ENCODE assay signal across 8 cellular contexts in genomic region chr17:42563543-42563942, GRCh38. TPM values are rescaled to one million over a fixed set of nuclear protein-coding genes. Genes with fewer than 3 reads are reported as not detected.
DNase-seq lines count a peak whose midpoint lies in the region; ATAC-seq, FAIRE-seq and TF ChIP-seq lines count a peak whose summit lies in the region.

No MANE protein-coding gene starts in this region.

- 18 to 37% methylated on average over 1 of the region's 1 CpG for WGBS in heart right ventricle, 2 donors

- POLR2A ChIA-PET in activated B cell treated with CpG ODN at 0.5 μM for 24 hours (lab: Charles Lee), result interaction anchor here (1.0 to 4.7 kb wide), 6 partner anchors 9 to 31 kb away, joined by 3 to 23 read pairs (median 8); partner anchors contain the start of gene NAGLU

- H3K4me1 Mint-ChIP-seq in activated B cell treated with CpG ODN at 0.5 μM for 24 hours, result peaks cover 42% of the 10 kb centered on the region

- peaks cover 39% of the 10 kb centered on the region for H3K36me3 Mint-ChIP-seq in activated B cell treated with CpG ODN at 0.5 μM for 24 hours (ENCODE audit: low read depth)

- CTCF ChIA-PET in activated B cell treated with CpG ODN at 0.5 μM for 24 hours (lab: Charles Lee), result no interaction called here

- DNase-seq in heart right ventricle, result no peak
- DNase-seq in left cardiac atrium, result no peak
- DNase-seq in activated B cell treated with CpG ODN at 0.5 μM for 24 hours, result no peak
- DNase-seq in keratinocyte (ENCODE audit: low read depth, low spot score), result no peak
- DNase-seq in upper lobe of right lung, result no peak
- no peak for DNase-seq in T-helper 9 cell
- no peak for DNase-seq in amniotic stem cell (lab: John Stamatoyannopoulos, UW)
- no peak for DNase-seq in activated CD8-positive, alpha-beta memory T cell treated with anti-CD3 and anti-CD28 coated beads for 24 hours

- H3K27me3 ChIP-seq in heart right ventricle (no peaks in the 10 kb centered on the region), keratinocyte (ENCODE audit: control insufficient read depth, extremely low read depth, insufficient read depth, low read length) (no peaks in the 10 kb centered on the region), upper lobe of right lung (no peaks in the 10 kb centered on the region)

- peak overlapping the region in 1 of 10 donors; percentile 96 for H3K27ac ChIP-seq in heart right ventricle
- H3K27ac ChIP-seq in keratinocyte (ENCODE audit: control insufficient read depth, insufficient read depth, low read length), result peak overlapping the region; percentile 88
- no peak overlapping the region for H3K27ac ChIP-seq in upper lobe of right lung

- H3K4me1 ChIP-seq in heart right ventricle (peaks cover 11 to 58% (median 45%) of the 10 kb centered on the region in 9 donors), keratinocyte (ENCODE audit: control insufficient read depth, extremely low read depth, insufficient read depth, low read length) (peaks cover 31% of the 10 kb centered on the region), upper lobe of right lung (peaks cover 47% of the 10 kb centered on the region)

- no peaks in the 10 kb centered on the region for H4K20me1 ChIP-seq in keratinocyte (ENCODE audit: control insufficient read depth, extremely low read depth, insufficient read depth, low read length)

- H3K36me3 ChIP-seq in heart right ventricle (peaks cover 0 to 31% (median 20%) of the 10 kb centered on the region in 9 donors), keratinocyte (ENCODE audit: control insufficient read depth in 2 of 2, extremely low read depth in 1 of 2, insufficient read depth in 2 of 2, low read length in 2 of 2) (peaks cover 11 to 32% of the 10 kb centered on the region in 2 experiments), upper lobe of right lung (peaks cover 25% of the 10 kb centered on the region)

- ATAC-seq in heart right ventricle (no peak), left cardiac atrium (no peak), activated B cell treated with CpG ODN at 0.5 μM for 24 hours (ENCODE audit: low read depth) (no peak), upper lobe of right lung (no peak)

- dilution Hi-C loops in keratinocyte (cut with MboI; ENCODE audit: extremely low pct_ligation_motif_present, low sequenced_read_pairs), result no loop called here

- H3K27me3 Mint-ChIP-seq in activated B cell treated with CpG ODN at 0.5 μM for 24 hours, result no peaks in the 10 kb centered on the region

- H3K9ac ChIP-seq in keratinocyte (ENCODE audit: control insufficient read depth, extremely low read depth, insufficient read depth, low read length), result peak overlapping the region; percentile 94

- H3K79me2 ChIP-seq in keratinocyte (ENCODE audit: control insufficient read depth, insufficient read depth, low read length), result peaks cover 35% of the 10 kb centered on the region

- TF ChIP-seq CTCF in heart right ventricle (IDR thresholded peaks at IDR 0.05) (no peak), activated B cell treated with CpG ODN at 0.5 μM for 24 hours (IDR thresholded peaks at IDR 0.05) (no peak), keratinocyte (optimal IDR thresholded peaks at IDR 0.05 in 1 of 3, IDR thresholded peaks at IDR 0.05 in 1 of 3, conservative IDR thresholded peaks at IDR 0.05 in 1 of 3; ENCODE audit: extremely low read depth in 1 of 3, insufficient read depth in 2 of 3, low read length in 3 of 3) (peak in 1 of 3 experiments; percentile 15), upper lobe of right lung (IDR thresholded peaks at IDR 0.05) (no peak)

- H3K4me2 ChIP-seq in keratinocyte (ENCODE audit: control insufficient read depth, extremely low read depth, insufficient read depth, low read depth, low read length), result peak overlapping the region; percentile 83

- peak overlapping the region; percentile 93 for H3K4me3 Mint-ChIP-seq in activated B cell treated with CpG ODN at 0.5 μM for 24 hours

- no peaks in the 10 kb centered on the region for H3K9me3 ChIP-seq in heart right ventricle
- H3K9me3 ChIP-seq in keratinocyte (ENCODE audit: control insufficient read depth, low read depth, low read length), result no peaks in the 10 kb centered on the region
- H3K9me3 ChIP-seq in upper lobe of right lung, result no peaks in the 10 kb centered on the region

- H3K27ac Mint-ChIP-seq in activated B cell treated with CpG ODN at 0.5 μM for 24 hours, result peak overlapping the region; percentile 56

- H3K9me3 Mint-ChIP-seq in activated B cell treated with CpG ODN at 0.5 μM for 24 hours, result no peaks in the 10 kb centered on the region

- peak; percentile 82 for FAIRE-seq in keratinocyte (lab: Jason Lieb, UNC)

- H3K4me3 ChIP-seq in heart right ventricle (peak overlapping the region in 7 of 10 donors; percentile 66 to 97 (median 94)), keratinocyte (ENCODE audit: control insufficient read depth in 2 of 3, extremely low read depth in 1 of 3, insufficient read depth in 2 of 3, low read depth in 1 of 3, low read length in 3 of 3) (peak overlapping the region in 2 of 3 experiments; percentile 96 to 97), upper lobe of right lung (peak overlapping the region; percentile 98)

- H2AFZ ChIP-seq in keratinocyte (ENCODE audit: control insufficient read depth, low read length), result no peak overlapping the region

- no peaks in the 10 kb centered on the region for H3K9me1 ChIP-seq in keratinocyte (ENCODE audit: control insufficient read depth, extremely low read depth, insufficient read depth, low read length)

- intact Hi-C loops in heart right ventricle (cut with DNase I) (no loop called here), left cardiac atrium (cut with DNase I) (no loop called here), activated B cell treated with CpG ODN at 0.5 μM for 24 hours (cut with micrococcal nuclease) (no loop called here), upper lobe of right lung (cut with DNase I) (no loop called here)

RNA-seq across cellular contexts. Expression of gene COASY, which starts 1.6 kb away (rescaled TPM):
- total RNA-seq in heart right ventricle (10 to 100 TPM; 29.7 to 56.9 (median 32.9) TPM), left cardiac atrium (10 to 100 TPM; 37.2 to 37.5 TPM), activated B cell treated with CpG ODN at 0.5 μM for 24 hours (82.4 and 94.9 TPM in 2 replicates), upper lobe of right lung (63.3 TPM)
- polyA plus RNA-seq in heart right ventricle (10 to 100 TPM; 46.8 to 50.8 TPM), keratinocyte (25.9 to 49.8 TPM (median 26.2 TPM) in 3 replicates)
- polyA plus RNA-seq in keratinocyte (2011; ENCODE audit: low read depth), result 23.3 TPM
- polyA plus RNA-seq in keratinocyte (2011; cell fraction: cytosol; rRNA removed), result 25.9 and 41.0 TPM in 2 replicates
- 58.5 and 74.0 TPM in 2 replicates for polyA plus RNA-seq in keratinocyte (2011; cell fraction: nucleus; rRNA removed)
- 73.0 and 73.2 TPM in 2 replicates for polyA plus RNA-seq in keratinocyte (2012; ENCODE audit: low replicate concordance)
- 15.1 to 128 TPM (median 29.9 TPM) in 3 replicates for polyA minus RNA-seq in keratinocyte
- 46.0 TPM for polyA minus RNA-seq in keratinocyte (2011; cell fraction: cytosol; rRNA and poly(A)+ RNA removed)
- 17.7 and 25.6 TPM in 2 replicates for polyA minus RNA-seq in keratinocyte (2011; cell fraction: nucleus; rRNA and poly(A)+ RNA removed)

RNA-seq across cellular contexts. Expression of gene MLX, which starts 3.4 kb away (rescaled TPM):
- 10 to 100 TPM; 45.7 to 87.2 (median 56.4) TPM for total RNA-seq in heart right ventricle
- polyA plus RNA-seq in heart right ventricle, result 10 to 100 TPM; 55.8 to 61.2 TPM
- 10 to 100 TPM; 51.3 to 55.3 TPM for total RNA-seq in left cardiac atrium
- 53.4 and 59.7 TPM in 2 replicates for total RNA-seq in activated B cell treated with CpG ODN at 0.5 μM for 24 hours
- 39.2 to 45.1 TPM (median 39.5 TPM) in 3 replicates for polyA plus RNA-seq in keratinocyte
- 28.8 TPM for polyA plus RNA-seq in keratinocyte (2011; ENCODE audit: low read depth)
- 28.3 and 30.3 TPM in 2 replicates for polyA plus RNA-seq in keratinocyte (2011; cell fraction: cytosol; rRNA removed)
- 41.1 and 44.6 TPM in 2 replicates for polyA plus RNA-seq in keratinocyte (2011; cell fraction: nucleus; rRNA removed)
- 36.7 and 38.2 TPM in 2 replicates for polyA plus RNA-seq in keratinocyte (2012; ENCODE audit: low replicate concordance)
- 34.2 to 40.4 TPM (median 35.1 TPM) in 3 replicates for polyA minus RNA-seq in keratinocyte
- polyA minus RNA-seq in keratinocyte (2011; cell fraction: cytosol; rRNA and poly(A)+ RNA removed), result 11.9 TPM
- 8.1 and 11.6 TPM in 2 replicates for polyA minus RNA-seq in keratinocyte (2011; cell fraction: nucleus; rRNA and poly(A)+ RNA removed)
- 61.3 TPM for total RNA-seq in upper lobe of right lung

RNA-seq across cellular contexts. Expression of gene HSD17B1, which starts 10.8 kb away (rescaled TPM):
- 1 to 10 TPM in 2 of 10 donors, under 1 TPM in 8; 0.50 to 2.3 (median 0.78) TPM for total RNA-seq in heart right ventricle
- polyA plus RNA-seq in heart right ventricle, result 1 to 10 TPM; 2.2 to 2.6 TPM
- total RNA-seq in left cardiac atrium, result 1 to 10 TPM; 2.8 to 3.7 TPM
- total RNA-seq in activated B cell treated with CpG ODN at 0.5 μM for 24 hours, result 0.86 and 1.2 TPM in 2 replicates
- 3.6 to 14.7 TPM (median 5.3 TPM) in 3 replicates for polyA plus RNA-seq in keratinocyte
- 1.2 TPM for polyA plus RNA-seq in keratinocyte (2011; ENCODE audit: low read depth)
- 2.9 and 8.8 TPM in 2 replicates for polyA plus RNA-seq in keratinocyte (2011; cell fraction: cytosol; rRNA removed)
- 2.6 and 4.3 TPM in 2 replicates for polyA plus RNA-seq in keratinocyte (2011; cell fraction: nucleus; rRNA removed)
- polyA plus RNA-seq in keratinocyte (2012; ENCODE audit: low replicate concordance), result 6.6 and 8.9 TPM in 2 replicates
- 1.6 to 4.4 TPM (median 4.4 TPM) in 3 replicates for polyA minus RNA-seq in keratinocyte
- polyA minus RNA-seq in keratinocyte (2011; cell fraction: cytosol; rRNA and poly(A)+ RNA removed), result 21.1 TPM
- polyA minus RNA-seq in keratinocyte (2011; cell fraction: nucleus; rRNA and poly(A)+ RNA removed), result 2.3 and 3.5 TPM in 2 replicates
- 1.4 TPM for total RNA-seq in upper lobe of right lung

RNA-seq across cellular contexts. Expression of gene PSMC3IP, which starts 14.0 kb away (rescaled TPM):
- total RNA-seq in heart right ventricle, result 1 to 10 TPM; 1.1 to 3.1 (median 1.6) TPM
- polyA plus RNA-seq in heart right ventricle, result 1 to 10 TPM; 2.9 TPM
- total RNA-seq in left cardiac atrium, result 1 to 10 TPM; 2.2 to 3.4 TPM
- total RNA-seq in activated B cell treated with CpG ODN at 0.5 μM for 24 hours, result 9.0 and 10.8 TPM in 2 replicates
- polyA plus RNA-seq in keratinocyte, result 2.4 to 7.8 TPM (median 7.7 TPM) in 3 replicates
- polyA plus RNA-seq in keratinocyte (2011; ENCODE audit: low read depth), result 4.7 TPM
- polyA plus RNA-seq in keratinocyte (2011; cell fraction: cytosol; rRNA removed), result 1.8 and 2.1 TPM in 2 replicates
- polyA plus RNA-seq in keratinocyte (2011; cell fraction: nucleus; rRNA removed), result 6.1 and 7.5 TPM in 2 replicates
- polyA plus RNA-seq in keratinocyte (2012; ENCODE audit: low replicate concordance), result 2.0 and 6.5 TPM in 2 replicates
- polyA minus RNA-seq in keratinocyte, result 0.33 to 3.3 TPM (median 1.7 TPM) in 3 replicates
- not detected for polyA minus RNA-seq in keratinocyte (2011; cell fraction: cytosol; rRNA and poly(A)+ RNA removed)
- polyA minus RNA-seq in keratinocyte (2011; cell fraction: nucleus; rRNA and poly(A)+ RNA removed), result 0.95 and 2.3 TPM in 2 replicates
- 4.2 TPM for total RNA-seq in upper lobe of right lung

RNA-seq across cellular contexts. Expression of gene NAGLU, which starts 27.5 kb away (rescaled TPM):
- total RNA-seq in heart right ventricle (10 to 100 TPM in 5 of 10 donors, 1 to 10 TPM in 5; 6.8 to 16.0 (median 9.8) TPM), left cardiac atrium (10 to 100 TPM; 15.1 to 20.7 TPM), activated B cell treated with CpG ODN at 0.5 μM for 24 hours (27.8 and 33.9 TPM in 2 replicates), upper lobe of right lung (46.9 TPM)
- polyA plus RNA-seq in heart right ventricle (10 to 100 TPM; 17.0 to 18.3 TPM), keratinocyte (6.9 to 13.1 TPM (median 10.8 TPM) in 3 replicates)
- 5.3 TPM for polyA plus RNA-seq in keratinocyte (2011; ENCODE audit: low read depth)
- 3.9 and 8.4 TPM in 2 replicates for polyA plus RNA-seq in keratinocyte (2011; cell fraction: cytosol; rRNA removed)
- 18.6 and 22.6 TPM in 2 replicates for polyA plus RNA-seq in keratinocyte (2011; cell fraction: nucleus; rRNA removed)
- polyA plus RNA-seq in keratinocyte (2012; ENCODE audit: low replicate concordance), result 9.3 and 11.9 TPM in 2 replicates
- 5.9 to 19.1 TPM (median 8.8 TPM) in 3 replicates for polyA minus RNA-seq in keratinocyte
- 15.2 TPM for polyA minus RNA-seq in keratinocyte (2011; cell fraction: cytosol; rRNA and poly(A)+ RNA removed)
- 13.3 and 15.4 TPM in 2 replicates for polyA minus RNA-seq in keratinocyte (2011; cell fraction: nucleus; rRNA and poly(A)+ RNA removed)
